Comparison of ENCODE assay signal across 17 cellular contexts in genomic region chr1:33876970-33877680, GRCh38. TPM values are rescaled to one million over a fixed set of nuclear protein-coding genes. Genes with fewer than 3 reads are reported as not detected.
DNase-seq lines count a peak whose midpoint lies in the region; ATAC-seq and TF ChIP-seq lines count a peak whose summit lies in the region.
"Had no signal": no experiment of that assay in that cellular context is flagged by ENCODE, and none has a peak within 500 bp of the region (broad histone marks: within the 10 kb centered on the region; RNA-seq: fewer than 3 reads in every experiment).

No MANE protein-coding gene starts in this region.

- POLR2A ChIA-PET in AG04449 (lab: Yijun Ruan, JAX): interaction anchor here (0.5 to 0.8 kb wide), 2 partner anchors 16 to 648 kb away, joined by 3 read pairs; no protein-coding TSS in a partner anchor

- no peaks in the 10 kb centered on the region for H3K9me3 ChIP-seq in right atrium auricular region
- H3K9me3 ChIP-seq: adrenal gland had no signal

- no peak for ATAC-seq in GM18867 (IDR thresholded peaks at IDR 0.05; ENCODE audit: unreplicated experiment)
- ATAC-seq in HG03342 (IDR thresholded peaks at IDR 0.05; ENCODE audit: unreplicated experiment): no peak
- ATAC-seq: T-helper 17 cell had no signal

- H3K27ac ChIP-seq in right atrium auricular region: no peak overlapping the region
- H3K27ac ChIP-seq: adrenal gland, PC-9 had no signal

- peaks cover 0 to 10% of the 10 kb centered on the region in 2 donors for H3K4me1 ChIP-seq in right atrium auricular region
- H3K4me1 ChIP-seq: adrenal gland had no signal

- no peak overlapping the region for H3K27ac Mint-ChIP-seq in activated T-cell treated with anti-CD3 and anti-CD28 coated beads, Interleukin-2, amount 50 U/mL, for 24 hours
- H3K27ac Mint-ChIP-seq: T-helper 17 cell had no signal

- no peaks in the 10 kb centered on the region for H3K27me3 ChIP-seq in right atrium auricular region
- H3K27me3 ChIP-seq: adrenal gland had no signal

- in situ Hi-C loops in astrocyte of the spinal cord (cut with HindIII; ENCODE audit: low sequenced_read_pairs): no loop called here

- CTCF ChIA-PET in AG04449 (lab: Yijun Ruan, JAX): interaction anchor here (1.2 to 1.7 kb wide), 3 partner anchors 12 to 142 kb away, joined by 3 to 5 read pairs (median 5); no protein-coding TSS in a partner anchor

- no peaks in the 10 kb centered on the region for H3K9me3 Mint-ChIP-seq in activated T-cell treated with anti-CD3 and anti-CD28 coated beads, Interleukin-2, amount 50 U/mL, for 24 hours

- no peak for TF ChIP-seq CTCF in AG04449 (IDR thresholded peaks at IDR 0.05; ENCODE audit: insufficient read depth, low read length, missing control alignments)
- TF ChIP-seq CTCF in HFF-Myc (IDR thresholded peaks at IDR 0.05; ENCODE audit: low read depth, low read length, missing control alignments): no peak
- TF ChIP-seq CTCF in astrocyte of the spinal cord (IDR thresholded peaks at IDR 0.05; ENCODE audit: low read depth, low read length): no peak
- TF ChIP-seq CTCF in right atrium auricular region (IDR thresholded peaks at IDR 0.05): no peak

- H3K4me3 ChIP-seq in AG04449 (ENCODE audit: low read depth, low read length) (no peak overlapping the region), HFF-Myc (replicated peaks; ENCODE audit: low read depth, low read length) (no peak overlapping the region), astrocyte of the spinal cord (ENCODE audit: low read depth, low read length) (no peak overlapping the region), right atrium auricular region (no peak overlapping the region)
- H3K4me3 ChIP-seq: adrenal gland, PC-9 had no signal

- peaks cover 47% of the 10 kb centered on the region for H3K27me3 Mint-ChIP-seq in activated T-cell treated with anti-CD3 and anti-CD28 coated beads, Interleukin-2, amount 50 U/mL, for 24 hours

- DNase-seq in AG04449 (ENCODE audit: low read depth, low spot score) (peak; percentile 76), HFF-Myc (ENCODE audit: extremely low read depth, low read depth) (peak; percentile 68), astrocyte of the spinal cord (ENCODE audit: low read depth, low spot score) (peak; percentile 91), right atrium auricular region (ENCODE audit: low spot score) (peak; percentile 68), DMS 273 treated with DMSO at 0.1 percent for 48 hours (lab: John Stamatoyannopoulos, UW) (no peak)
- no peak for DNase-seq in activated T-cell treated with anti-CD3 and anti-CD28 coated beads, Interleukin-2, amount 50 U/mL, for 24 hours
- DNase-seq: activated CD4-positive, alpha-beta T cell treated with anti-CD3 and anti-CD28 coated beads for 1 hour; activated T-cell treated with anti-CD3 and anti-CD28 coated beads, Interleukin-2, amount 50 U/mL, for 1 hour; cortex of kidney; mesendoderm; NCI-H1105; NCI-H345; PC-9; T-helper 17 cell had no signal

- H3K4me3 Mint-ChIP-seq in activated T-cell treated with anti-CD3 and anti-CD28 coated beads, Interleukin-2, amount 50 U/mL, for 24 hours: no peak overlapping the region
- H3K4me3 Mint-ChIP-seq: T-helper 17 cell had no signal

- no peaks in the 10 kb centered on the region for H3K36me3 Mint-ChIP-seq in activated T-cell treated with anti-CD3 and anti-CD28 coated beads, Interleukin-2, amount 50 U/mL, for 24 hours (ENCODE audit: low read depth)

- peaks cover 3% of the 10 kb centered on the region for H3K4me1 Mint-ChIP-seq in activated T-cell treated with anti-CD3 and anti-CD28 coated beads, Interleukin-2, amount 50 U/mL, for 24 hours (ENCODE audit: low read depth)
- H3K4me1 Mint-ChIP-seq: T-helper 17 cell had no signal

- H3K36me3 ChIP-seq in right atrium auricular region: no peaks in the 10 kb centered on the region
- H3K36me3 ChIP-seq: adrenal gland had no signal

RNA-seq across cellular contexts. Expression of gene HMGB4, which starts 13.2 kb away (rescaled TPM):
- total RNA-seq in right atrium auricular region: not detected
- total RNA-seq: adrenal gland, PC-9, T-helper 17 cell had no signal

Comparison
In these comparisons a context has a peak if more than half of its experiments do, and no peak if none do; other contexts are left out.
1. DNase-seq: peak in AG04449 (single experiment), HFF-Myc (single experiment), astrocyte of the spinal cord (single experiment) and right atrium auricular region (single experiment); none in DMS 273 treated with DMSO at 0.1 percent for 48 hours (single experiment) and activated T-cell treated with anti-CD3 and anti-CD28 coated beads, Interleukin-2, amount 50 U/mL, for 24 hours (single experiment).